In the genomic region with DNA sequence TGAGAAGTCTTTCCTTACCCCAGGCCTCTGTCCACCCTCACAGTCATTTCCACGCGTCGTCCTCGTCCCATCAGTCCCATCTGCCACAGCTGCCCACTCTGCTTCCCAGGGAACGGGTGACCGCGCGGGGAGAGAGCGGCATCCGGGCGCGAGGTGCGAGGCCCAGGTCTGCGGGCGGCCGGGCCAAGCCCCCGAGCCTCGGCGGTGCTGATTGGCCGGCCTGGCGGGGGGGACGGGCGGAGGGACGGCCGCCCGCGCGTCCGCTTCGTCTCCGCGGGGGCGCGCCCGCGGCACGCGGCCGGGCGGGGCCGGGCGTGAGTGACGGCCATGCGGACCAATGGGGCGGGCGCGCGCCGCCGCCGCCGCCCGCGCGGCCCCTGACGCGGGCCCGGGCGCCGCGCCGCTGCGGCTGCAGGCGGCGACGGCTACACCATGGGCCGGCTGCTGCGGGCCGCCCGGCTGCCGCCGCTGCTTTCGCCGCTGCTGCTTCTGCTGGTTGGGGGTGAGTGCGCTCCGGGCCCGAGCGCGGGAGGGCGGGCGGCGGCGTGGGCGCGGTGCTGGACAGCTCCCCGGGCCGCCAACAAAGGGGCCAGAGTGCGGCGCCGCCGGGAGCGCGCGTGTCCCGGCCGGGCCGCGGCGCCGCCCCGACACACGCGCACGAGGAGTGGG, we compare ENCODE assay signal across 1 cellular context.
TF ChIP-seq lines count a peak whose summit lies in the region.

A gene with protein sequence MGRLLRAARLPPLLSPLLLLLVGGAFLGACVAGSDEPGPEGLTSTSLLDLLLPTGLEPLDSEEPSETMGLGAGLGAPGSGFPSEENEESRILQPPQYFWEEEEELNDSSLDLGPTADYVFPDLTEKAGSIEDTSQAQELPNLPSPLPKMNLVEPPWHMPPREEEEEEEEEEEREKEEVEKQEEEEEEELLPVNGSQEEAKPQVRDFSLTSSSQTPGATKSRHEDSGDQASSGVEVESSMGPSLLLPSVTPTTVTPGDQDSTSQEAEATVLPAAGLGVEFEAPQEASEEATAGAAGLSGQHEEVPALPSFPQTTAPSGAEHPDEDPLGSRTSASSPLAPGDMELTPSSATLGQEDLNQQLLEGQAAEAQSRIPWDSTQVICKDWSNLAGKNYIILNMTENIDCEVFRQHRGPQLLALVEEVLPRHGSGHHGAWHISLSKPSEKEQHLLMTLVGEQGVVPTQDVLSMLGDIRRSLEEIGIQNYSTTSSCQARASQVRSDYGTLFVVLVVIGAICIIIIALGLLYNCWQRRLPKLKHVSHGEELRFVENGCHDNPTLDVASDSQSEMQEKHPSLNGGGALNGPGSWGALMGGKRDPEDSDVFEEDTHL (plus strand): TSS at position 398 of the 669 bp plus-strand sequence. CDS start 35 bp downstream, at position 433.

TF ChIP-seq in H1, 55 proteins besides CTCF, POLR2A, EP300 and RAD21 (continued from another document):
- TF ChIP-seq, protein P1, sequence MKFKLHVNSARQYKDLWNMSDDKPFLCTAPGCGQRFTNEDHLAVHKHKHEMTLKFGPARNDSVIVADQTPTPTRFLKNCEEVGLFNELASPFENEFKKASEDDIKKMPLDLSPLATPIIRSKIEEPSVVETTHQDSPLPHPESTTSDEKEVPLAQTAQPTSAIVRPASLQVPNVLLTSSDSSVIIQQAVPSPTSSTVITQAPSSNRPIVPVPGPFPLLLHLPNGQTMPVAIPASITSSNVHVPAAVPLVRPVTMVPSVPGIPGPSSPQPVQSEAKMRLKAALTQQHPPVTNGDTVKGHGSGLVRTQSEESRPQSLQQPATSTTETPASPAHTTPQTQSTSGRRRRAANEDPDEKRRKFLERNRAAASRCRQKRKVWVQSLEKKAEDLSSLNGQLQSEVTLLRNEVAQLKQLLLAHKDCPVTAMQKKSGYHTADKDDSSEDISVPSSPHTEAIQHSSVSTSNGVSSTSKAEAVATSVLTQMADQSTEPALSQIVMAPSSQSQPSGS (IDR thresholded peaks at IDR 0.05; ENCODE audit: low read length), result no peak
- TF ChIP-seq CBX5 (IDR thresholded peaks at IDR 0.05; ENCODE audit: low read depth, low read length), result no peak
- no peak for TF ChIP-seq BACH1 (IDR thresholded peaks at IDR 0.05; ENCODE audit: low read length)
- TF ChIP-seq MAFK (IDR thresholded peaks at IDR 0.05; ENCODE audit: low read depth, low read length), result no peak
- TF ChIP-seq HDAC2 (IDR thresholded peaks at IDR 0.05; ENCODE audit: borderline replicate concordance in 1 of 2, low read depth in 2 of 2, low read length in 2 of 2), result peak in 1 of 2 experiments; percentile 98; a peak in 2 of 4 replicates
- no peak for TF ChIP-seq SP4 (IDR thresholded peaks at IDR 0.05; ENCODE audit: low read length)
- TF ChIP-seq, protein P2, sequence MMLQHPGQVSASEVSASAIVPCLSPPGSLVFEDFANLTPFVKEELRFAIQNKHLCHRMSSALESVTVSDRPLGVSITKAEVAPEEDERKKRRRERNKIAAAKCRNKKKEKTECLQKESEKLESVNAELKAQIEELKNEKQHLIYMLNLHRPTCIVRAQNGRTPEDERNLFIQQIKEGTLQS (IDR thresholded peaks at IDR 0.05; ENCODE audit: insufficient read depth, low read depth, low read length), result no peak
- TF ChIP-seq TEAD4 (IDR thresholded peaks at IDR 0.05; ENCODE audit: low read depth, low read length), result no peak
- no peak for TF ChIP-seq POLR2AphosphoS5 (IDR thresholded peaks at IDR 0.05; ENCODE audit: low read depth, low read length)
- peak; percentile 15 for TF ChIP-seq KDM4A (IDR thresholded peaks at IDR 0.05; ENCODE audit: low read depth, low read length, severe bottlenecking)
- no peak for TF ChIP-seq SIX5 (IDR thresholded peaks at IDR 0.05; ENCODE audit: low read depth, low read length)
- no peak for TF ChIP-seq GABPA (IDR thresholded peaks at IDR 0.05; ENCODE audit: borderline replicate concordance, insufficient read depth, low read length)
- TF ChIP-seq TBP (IDR thresholded peaks at IDR 0.05; ENCODE audit: low read depth, low read length), result no peak
- no peak for TF ChIP-seq EZH2 (IDR thresholded peaks at IDR 0.05; ENCODE audit: low read depth, low read length, severe bottlenecking)
- no peak for TF ChIP-seq RXRA (IDR thresholded peaks at IDR 0.05; ENCODE audit: insufficient read depth, low read depth, low read length)
- no peak for TF ChIP-seq RFX5 (IDR thresholded peaks at IDR 0.05; ENCODE audit: borderline replicate concordance, low read depth, low read length)
- no peak for TF ChIP-seq CBX8 (IDR thresholded peaks at IDR 0.05; ENCODE audit: borderline replicate concordance, low read depth, low read length)
- peak; percentile 89 for TF ChIP-seq RNF2 (IDR thresholded peaks at IDR 0.05; ENCODE audit: borderline replicate concordance, low read depth, low read length, missing control alignments, poor library complexity, severe bottlenecking)
- TF ChIP-seq SP2 (IDR thresholded peaks at IDR 0.05; ENCODE audit: low read length), result no peak
- TF ChIP-seq, protein P3, sequence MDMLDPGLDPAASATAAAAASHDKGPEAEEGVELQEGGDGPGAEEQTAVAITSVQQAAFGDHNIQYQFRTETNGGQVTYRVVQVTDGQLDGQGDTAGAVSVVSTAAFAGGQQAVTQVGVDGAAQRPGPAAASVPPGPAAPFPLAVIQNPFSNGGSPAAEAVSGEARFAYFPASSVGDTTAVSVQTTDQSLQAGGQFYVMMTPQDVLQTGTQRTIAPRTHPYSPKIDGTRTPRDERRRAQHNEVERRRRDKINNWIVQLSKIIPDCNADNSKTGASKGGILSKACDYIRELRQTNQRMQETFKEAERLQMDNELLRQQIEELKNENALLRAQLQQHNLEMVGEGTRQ (IDR thresholded peaks at IDR 0.05; ENCODE audit: low read length), result no peak
- TF ChIP-seq SP1 (IDR thresholded peaks at IDR 0.05; ENCODE audit: low read depth, low read length), result no peak
- TF ChIP-seq CTBP2 (IDR thresholded peaks at IDR 0.05; ENCODE audit: borderline replicate concordance, insufficient read depth, insufficient read length, low read length), result no peak
- TF ChIP-seq, protein P4, sequence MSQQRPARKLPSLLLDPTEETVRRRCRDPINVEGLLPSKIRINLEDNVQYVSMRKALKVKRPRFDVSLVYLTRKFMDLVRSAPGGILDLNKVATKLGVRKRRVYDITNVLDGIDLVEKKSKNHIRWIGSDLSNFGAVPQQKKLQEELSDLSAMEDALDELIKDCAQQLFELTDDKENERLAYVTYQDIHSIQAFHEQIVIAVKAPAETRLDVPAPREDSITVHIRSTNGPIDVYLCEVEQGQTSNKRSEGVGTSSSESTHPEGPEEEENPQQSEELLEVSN (IDR thresholded peaks at IDR 0.05), result peak; percentile 100
- TF ChIP-seq KDM1A (IDR thresholded peaks at IDR 0.05; ENCODE audit: borderline replicate concordance, low read length), result peak; percentile 81; the same call in 1 of the 2 replicates
- TF ChIP-seq SUZ12 (IDR thresholded peaks at IDR 0.05; ENCODE audit: low read length), result no peak
- TF ChIP-seq GTF2F1 (IDR thresholded peaks at IDR 0.05; ENCODE audit: borderline replicate concordance, low read depth, low read length), result no peak
- no peak for TF ChIP-seq CEBPB (IDR thresholded peaks at IDR 0.05; ENCODE audit: low read depth, low read length)
- TF ChIP-seq POU5F1 (IDR thresholded peaks at IDR 0.05; ENCODE audit: low read depth, low read length), result no peak
- no peak for TF ChIP-seq KDM5A (IDR thresholded peaks at IDR 0.05; ENCODE audit: low read length)
- TF ChIP-seq TCF12 (IDR thresholded peaks at IDR 0.05; ENCODE audit: low read depth, low read length), result no peak
